8 cellular contexts compared by ENCODE assay signal in genomic region chr19:17370026-17370587, GRCh38. TPM values are rescaled to one million over a fixed set of nuclear protein-coding genes. Genes with fewer than 3 reads are reported as not detected.
DNase-seq lines count a peak whose midpoint lies in the region; ATAC-seq and FAIRE-seq lines count a peak whose summit lies in the region.

No MANE protein-coding gene starts in this region.

- peak; percentile 89 for ATAC-seq in HG02678 (IDR thresholded peaks at IDR 0.05; ENCODE audit: unreplicated experiment)
- peak; percentile 98 to 99 for ATAC-seq in naive B cell (ENCODE audit: low read depth in 2 of 2)
- ATAC-seq in HG03521 (IDR thresholded peaks at IDR 0.05; ENCODE audit: unreplicated experiment), result no peak

- H3K36me3 Mint-ChIP-seq in naive B cell, result no peaks in the 10 kb centered on the region

- H3K4me1 Mint-ChIP-seq in naive B cell, result peaks cover 18 to 20% (median 18%) of the 10 kb centered on the region in 3 donors

- peak overlapping the region; percentile 4 to 82 (median 72) for H3K4me3 Mint-ChIP-seq in naive B cell

- H3K9me3 Mint-ChIP-seq in naive B cell, result peaks cover 0 to 5% (median 2%) of the 10 kb centered on the region in 7 donors

- no peak for DNase-seq in GM18507 (ENCODE audit: extremely low spot score, insufficient read length, low read depth)
- peak; percentile 74 for DNase-seq in SKM-1 (lab: John Stamatoyannopoulos, UW; ENCODE audit: unreplicated experiment)
- DNase-seq in naive B cell, result peak; percentile 77
- DNase-seq in NCI-H1930 (lab: John Stamatoyannopoulos, UW), result no peak
- no peak for DNase-seq in kidney glomerular epithelial cell (lab: John Stamatoyannopoulos, UW)
- DNase-seq in cerebellum (ENCODE audit: low spot score), result no peak

- peak; percentile 90 for FAIRE-seq in GM18507 (lab: Jason Lieb, UNC)

- H3K27ac Mint-ChIP-seq in naive B cell, result peak overlapping the region; percentile 15 to 95 (median 90)

- H3K27me3 Mint-ChIP-seq in naive B cell, result peaks cover 0 to 11% (median 10%) of the 10 kb centered on the region in 3 donors

RNA-seq across cellular contexts. Expression of gene PLVAP, which starts 7.0 kb away (rescaled TPM):
- not detected for polyA plus RNA-seq in naive B cell (ENCODE audit: low read depth in 6 of 6)
- 1.6 TPM for total RNA-seq in cerebellum

RNA-seq across cellular contexts. Expression of gene CCDC194, which starts 23.9 kb away (rescaled TPM):
- not detected for polyA plus RNA-seq in naive B cell (ENCODE audit: low read depth in 6 of 6)
- not detected for total RNA-seq in cerebellum

RNA-seq across cellular contexts. Expression of gene GTPBP3, which starts 32.8 kb away (rescaled TPM):
- 1 to 10 TPM; 5.6 to 9.7 (median 6.8) TPM for polyA plus RNA-seq in naive B cell (ENCODE audit: low read depth in 6 of 6)
- 13.2 TPM for total RNA-seq in cerebellum

RNA-seq across cellular contexts. Expression of gene BST2, which starts 35.3 kb away (rescaled TPM):
- 100 to 1,000 TPM; 131 to 189 (median 163) TPM for polyA plus RNA-seq in naive B cell (ENCODE audit: low read depth in 6 of 6)
- 2.5 TPM for total RNA-seq in cerebellum

RNA-seq across cellular contexts. Expression of gene ANO8, which starts 35.5 kb away (rescaled TPM):
- not detected for polyA plus RNA-seq in naive B cell (ENCODE audit: low read depth in 6 of 6)
- 21.7 TPM for total RNA-seq in cerebellum

Comparison
In these comparisons a context has a peak if more than half of its experiments do, and no peak if none do; other contexts are left out.
1. DNase-seq: peak in SKM-1 (single experiment) and naive B cell (single experiment); none in GM18507 (single experiment), NCI-H1930 (0 of 2), kidney glomerular epithelial cell (single experiment) and cerebellum (single experiment).